In the genomic region with DNA sequence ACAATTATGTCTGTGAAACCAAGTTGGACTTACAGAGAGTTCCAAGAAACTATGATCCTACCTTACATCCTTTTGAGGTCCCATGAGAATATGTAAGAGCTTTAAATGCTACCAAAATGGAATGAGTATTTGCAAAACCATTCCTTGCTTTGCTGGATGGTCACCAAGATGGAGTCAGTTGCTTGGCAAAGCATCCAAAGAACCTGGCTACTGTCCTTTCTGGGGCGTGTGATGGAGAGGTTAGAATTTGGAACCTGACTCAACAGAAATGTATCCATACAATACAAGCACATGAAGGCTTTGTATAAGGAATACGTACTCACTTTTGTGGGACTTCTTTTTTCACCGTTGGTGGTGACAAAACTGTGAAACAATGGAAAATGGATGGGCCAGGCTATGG, we compare ENCODE assay signal across 27 cellular contexts.
"Had no signal": no experiment of that assay in that cellular context is flagged by ENCODE, and none has a peak within 500 bp of the region (broad histone marks: within the 10 kb centered on the region; RNA-seq: fewer than 3 reads in every experiment).

No MANE protein-coding gene starts in this region.

- H3K9me3 Mint-ChIP-seq: activated CD4-positive, alpha-beta T cell treated with anti-CD3 and anti-CD28 coated beads, Interleukin-2, amount 10 ng/mL, durations not matched to agents 24 days and 14 days; activated naive CD4-positive, alpha-beta T cell treated with anti-CD3 and anti-CD28 coated beads, Interleukin-2, amount 10 ng/mL, durations not matched to agents 7 days and 5 days; brain had no signal

- H3K27me3 Mint-ChIP-seq: activated CD4-positive, alpha-beta T cell treated with anti-CD3 and anti-CD28 coated beads, Interleukin-2, amount 10 ng/mL, durations not matched to agents 24 days and 14 days; activated naive CD4-positive, alpha-beta T cell treated with anti-CD3 and anti-CD28 coated beads, Interleukin-2, amount 10 ng/mL, durations not matched to agents 7 days and 5 days; activated naive CD8-positive, alpha-beta T cell; activated naive CD8-positive, alpha-beta T cell treated with anti-CD3 and anti-CD28 coated beads, Interleukin-2, amount 50 U/mL, for 24 hours; brain had no signal

- H3K4me3 ChIP-seq: MG63 had no signal

- H3K4me1 Mint-ChIP-seq: activated CD4-positive, alpha-beta T cell treated with anti-CD3 and anti-CD28 coated beads, Interleukin-2, amount 10 ng/mL, durations not matched to agents 24 days and 14 days; activated naive CD4-positive, alpha-beta T cell treated with anti-CD3 and anti-CD28 coated beads, Interleukin-2, amount 10 ng/mL, durations not matched to agents 7 days and 5 days; activated naive CD8-positive, alpha-beta T cell treated with anti-CD3 and anti-CD28 coated beads, Interleukin-2, amount 50 U/mL, for 24 hours had no signal

- DNase-seq: activated CD4-positive, alpha-beta T cell treated with anti-CD3 and anti-CD28 coated beads, Interleukin-2, amount 10 ng/mL, durations not matched to agents 24 days and 14 days; activated CD4-positive, alpha-beta T cell treated with anti-CD3 and anti-CD28 coated beads, Interleukin-2, amount 50 U/mL, for 48 hours; activated CD8-positive, alpha-beta T cell treated with anti-CD3 and anti-CD28 coated beads, Interleukin-2, amount 10 ng/mL, durations not matched to agents 7 days and 5 days; activated effector memory CD4-positive, alpha-beta T cell treated with Interleukin-2 at 50 U/mL for 16 hours; activated naive CD4-positive, alpha-beta T cell treated with anti-CD3 and anti-CD28 coated beads, Interleukin-2, amount 10 ng/mL, durations not matched to agents 7 days and 5 days; activated naive CD8-positive, alpha-beta T cell treated with anti-CD3 and anti-CD28 coated beads, Interleukin-2, amount 50 U/mL, for 24 hours; activated T-cell treated with anti-CD3 and anti-CD28 coated beads, Interleukin-2, amount 50 U/mL, for 48 hours; anterior cingulate cortex; central memory CD4-positive, alpha-beta T cell; Kasumi-1; KG1; MG63; NCI-H1048; NCI-H1105 treated with DMSO at 0.1 percent for 48 hours; NCI-H1436; NCI-H1694; NCI-H1930; NCI-H2081 treated with DMSO at 0.1 percent for 48 hours; NCI-H510A; NCI-H526; NCI-H748 treated with DMSO at 0.1 percent for 48 hours; OCI-M1; Right ventricle myocardium superior; SW 1271; T-helper 1 cell had no signal

- H3K27ac Mint-ChIP-seq: activated CD4-positive, alpha-beta T cell treated with anti-CD3 and anti-CD28 coated beads, Interleukin-2, amount 10 ng/mL, durations not matched to agents 24 days and 14 days; activated CD8-positive, alpha-beta T cell treated with anti-CD3 and anti-CD28 coated beads, Interleukin-2, amount 10 ng/mL, durations not matched to agents 7 days and 5 days; activated naive CD4-positive, alpha-beta T cell treated with anti-CD3 and anti-CD28 coated beads, Interleukin-2, amount 10 ng/mL, durations not matched to agents 7 days and 5 days; activated naive CD8-positive, alpha-beta T cell; activated naive CD8-positive, alpha-beta T cell treated with anti-CD3 and anti-CD28 coated beads, Interleukin-2, amount 50 U/mL, for 24 hours had no signal

- ATAC-seq: activated CD8-positive, alpha-beta T cell treated with anti-CD3 and anti-CD28 coated beads, Interleukin-2, amount 10 ng/mL, durations not matched to agents 7 days and 5 days; activated naive CD8-positive, alpha-beta T cell treated with anti-CD3 and anti-CD28 coated beads, Interleukin-2, amount 50 U/mL, for 24 hours had no signal

- H3K27me3 ChIP-seq: MG63 had no signal

- H3K9me3 ChIP-seq: MG63 had no signal

- H3K4me3 Mint-ChIP-seq: activated CD4-positive, alpha-beta T cell treated with anti-CD3 and anti-CD28 coated beads, Interleukin-2, amount 10 ng/mL, durations not matched to agents 24 days and 14 days; activated CD8-positive, alpha-beta T cell treated with anti-CD3 and anti-CD28 coated beads, Interleukin-2, amount 10 ng/mL, durations not matched to agents 7 days and 5 days; activated naive CD4-positive, alpha-beta T cell treated with anti-CD3 and anti-CD28 coated beads, Interleukin-2, amount 10 ng/mL, durations not matched to agents 7 days and 5 days; activated naive CD8-positive, alpha-beta T cell; activated naive CD8-positive, alpha-beta T cell treated with anti-CD3 and anti-CD28 coated beads, Interleukin-2, amount 50 U/mL, for 24 hours; brain had no signal
